25 cellular contexts compared by ENCODE assay signal in genomic region chr6:24453921-24454320, GRCh38.
"Had no signal": no experiment of that assay in that cellular context is flagged by ENCODE, and none has a peak within 500 bp of the region (broad histone marks: within the 10 kb centered on the region; RNA-seq: fewer than 3 reads in every experiment).

No MANE protein-coding gene starts in this region.

- H3K4me1 ChIP-seq: parathyroid adenoma, psoas muscle, right lobe of liver, sigmoid colon, stomach, tibial artery, transverse colon, upper lobe of right lung, uterus had no signal

- H3K36me3 ChIP-seq: neutrophil, ovary, sigmoid colon, transverse colon, upper lobe of right lung, uterus had no signal

- H3K27me3 ChIP-seq: neutrophil, ovary, right lobe of liver, sigmoid colon, stomach, tibial artery, transverse colon, upper lobe of right lung, uterus had no signal

- ATAC-seq: naive thymus-derived CD8-positive, alpha-beta T cell; natural killer cell treated with Interleukin-12 subunit alpha and Interleukin-12 subunit beta and Interleukin-15 and Interleukin-18, amount 100 ng/mL, for 72 hours; psoas muscle; right cardiac atrium; right lobe of liver; stimulated activated effector memory CD8-positive, alpha-beta T cell treated with anti-CD3 and anti-CD28 coated beads, Interleukin-12 subunit alpha, Interleukin-12 subunit beta, amount 100 ng/mL, for 72 hours; stimulated activated naive B cell treated with anti-CD40 and anti-IgM and Interleukin-4, amounts not matched to agents 10 μg/mL and 1 μg/mL and 100 μg/mL, for 72 hours; upper lobe of right lung had no signal

- H3K79me2 ChIP-seq: parathyroid adenoma had no signal

- H3K27ac ChIP-seq: neutrophil, ovary, parathyroid adenoma, psoas muscle, right lobe of liver, sigmoid colon, stomach, tibial artery, transverse colon, upper lobe of right lung, uterus had no signal

- H3K9ac ChIP-seq: parathyroid adenoma had no signal

- DNase-seq: naive thymus-derived CD8-positive, alpha-beta T cell; nephron progenitor cell; nucleus accumbens; ovary; posterior cingulate gyrus; psoas muscle; right cardiac atrium; right lobe of liver; sigmoid colon; small intestine; stimulated activated CD4-positive, alpha-beta T cell treated with anti-CD3 and anti-CD28 coated beads, Interleukin-15, amount 100 ng/mL, for 24 hours; stimulated activated CD4-positive, alpha-beta T cell treated with anti-CD3 and anti-CD28 coated beads, Interleukin-2, amount 100 ng/mL, for 24 hours; stimulated activated CD4-positive, alpha-beta T cell treated with anti-CD3 and anti-CD28 coated beads, Interleukin-2, amount 100 ng/mL, for 48 hours; stimulated activated CD4-positive, alpha-beta T cell treated with anti-CD3 and anti-CD28 coated beads, Interleukin-4, amount 100 ng/mL, for 24 hours; stimulated activated naive B cell treated with anti-CD40 and anti-IgM and Interleukin-4, amounts not matched to agents 10 μg/mL and 1 μg/mL and 100 μg/mL, for 72 hours; stimulated activated naive CD4-positive, alpha-beta T cell treated with Interleukin-2 at 50 U/mL for 16 hours; stomach; tibial artery; transverse colon; upper lobe of right lung; uterus had no signal

- H3K9me3 ChIP-seq: neutrophil, ovary, psoas muscle, right lobe of liver, sigmoid colon, stomach, tibial artery, transverse colon, upper lobe of right lung, uterus had no signal

- H3K4me3 ChIP-seq: ovary, psoas muscle, right lobe of liver, sigmoid colon, stomach, tibial artery, transverse colon, upper lobe of right lung, uterus had no signal

- H2AFZ ChIP-seq: parathyroid adenoma had no signal
